ENCODE assay signal across 29 cellular contexts in genomic region chr13:74045583-74045982, GRCh38.
"Had no signal": no experiment of that assay in that cellular context is flagged by ENCODE, and none has a peak within 500 bp of the region (broad histone marks: within the 10 kb centered on the region; RNA-seq: fewer than 3 reads in every experiment).

No MANE protein-coding gene starts in this region.

- H3K27ac Mint-ChIP-seq: natural killer cell treated with Interleukin-12 subunit alpha and Interleukin-12 subunit beta and Interleukin-15 and Interleukin-18, amount 100 ng/mL, for 72 hours; nephron progenitor cell; progenitor cell of endocrine pancreas; stimulated activated naive B cell treated with anti-CD40 and anti-IgM and Interleukin-4, amounts not matched to agents 10 μg/mL and 1 μg/mL and 100 μg/mL, for 72 hours; stimulated activated naive CD8-positive, alpha-beta T cell treated with anti-CD3 and anti-CD28 coated beads, Interleukin-15, Interleukin-2, amounts not matched to agents 100 ng/mL and 50 ng/mL, for 24 hours; type B pancreatic cell had no signal

- DNase-seq: naive B cell; naive thymus-derived CD8-positive, alpha-beta T cell; nephron progenitor cell; occipital lobe; ovary; posterior cingulate gyrus; psoas muscle; right lobe of liver; sigmoid colon; small intestine; stimulated activated CD4-positive, alpha-beta T cell treated with anti-CD3 and anti-CD28 coated beads, Interleukin-12 subunit alpha, Interleukin-12 subunit beta, amount 100 ng/mL, for 4 hours; stimulated activated CD4-positive, alpha-beta T cell treated with anti-CD3 and anti-CD28 coated beads, Interleukin-1b, Interleukin-23, amount 100 ng/mL, for 48 hours; stimulated activated CD4-positive, alpha-beta T cell treated with anti-CD3 and anti-CD28 coated beads, Interleukin-4, amount 100 ng/mL, for 1 hour; stimulated activated CD4-positive, alpha-beta T cell treated with anti-CD3 and anti-CD28 coated beads, Interleukin-4, amount 100 ng/mL, for 4 hours; stimulated activated CD8-positive, alpha-beta memory T cell treated with anti-CD3 and anti-CD28 coated beads, Interleukin-4, amount 100 ng/mL, for 48 hours; stimulated activated naive B cell treated with anti-CD40 and anti-IgM and Interleukin-4, amounts not matched to agents 10 μg/mL and 1 μg/mL and 100 μg/mL, for 72 hours; stimulated activated naive CD4-positive, alpha-beta T cell treated with Interleukin-2 at 50 U/mL for 16 hours; stomach; thyroid gland; upper lobe of right lung; uterus had no signal

- H3K27ac ChIP-seq: ovary, parathyroid adenoma, psoas muscle, right lobe of liver, sigmoid colon, stomach, thoracic aorta, thyroid gland, tibial nerve, upper lobe of right lung, uterus had no signal

- H3K9ac ChIP-seq: parathyroid adenoma had no signal

- H3K36me3 ChIP-seq: ovary, right lobe of liver, sigmoid colon, stomach, thoracic aorta, thyroid gland, tibial nerve, upper lobe of right lung, uterus had no signal

- ATAC-seq: naive thymus-derived CD8-positive, alpha-beta T cell; natural killer cell treated with Interleukin-12 subunit alpha and Interleukin-12 subunit beta and Interleukin-15 and Interleukin-18, amount 100 ng/mL, for 72 hours; stimulated activated naive B cell treated with anti-CD40 and anti-IgM and Interleukin-4, amounts not matched to agents 10 μg/mL and 1 μg/mL and 100 μg/mL, for 72 hours; upper lobe of right lung had no signal

- H2AFZ ChIP-seq: parathyroid adenoma had no signal

- H3K9me3 ChIP-seq: ovary, psoas muscle, right lobe of liver, sigmoid colon, stomach, thoracic aorta, thyroid gland, tibial nerve, upper lobe of right lung, uterus had no signal

- H3K9me3 Mint-ChIP-seq: natural killer cell treated with Interleukin-12 subunit alpha and Interleukin-12 subunit beta and Interleukin-15 and Interleukin-18, amount 100 ng/mL, for 72 hours; stimulated activated naive B cell treated with anti-CD40 and anti-IgM and Interleukin-4, amounts not matched to agents 10 μg/mL and 1 μg/mL and 100 μg/mL, for 72 hours; stimulated activated naive CD8-positive, alpha-beta T cell treated with anti-CD3 and anti-CD28 coated beads, Interleukin-15, Interleukin-2, amounts not matched to agents 100 ng/mL and 50 ng/mL, for 24 hours had no signal

- H3K27me3 ChIP-seq: ovary, right lobe of liver, sigmoid colon, stomach, thyroid gland, tibial nerve, upper lobe of right lung, uterus had no signal

- H3K4me3 Mint-ChIP-seq: naive B cell; natural killer cell treated with Interleukin-12 subunit alpha and Interleukin-12 subunit beta and Interleukin-15 and Interleukin-18, amount 100 ng/mL, for 72 hours; nephron progenitor cell; neural crest cell; stimulated activated naive B cell treated with anti-CD40 and anti-IgM and Interleukin-4, amounts not matched to agents 10 μg/mL and 1 μg/mL and 100 μg/mL, for 72 hours; stimulated activated naive CD8-positive, alpha-beta T cell treated with anti-CD3 and anti-CD28 coated beads, Interleukin-15, Interleukin-2, amounts not matched to agents 100 ng/mL and 50 ng/mL, for 24 hours; type B pancreatic cell had no signal

- H3K4me3 ChIP-seq: ovary, psoas muscle, right lobe of liver, sigmoid colon, stomach, thoracic aorta, thyroid gland, tibial nerve, upper lobe of right lung, uterus had no signal

- H3K79me2 ChIP-seq: parathyroid adenoma had no signal

- H3K27me3 Mint-ChIP-seq: naive B cell; naive thymus-derived CD8-positive, alpha-beta T cell; natural killer cell treated with Interleukin-12 subunit alpha and Interleukin-12 subunit beta and Interleukin-15 and Interleukin-18, amount 100 ng/mL, for 72 hours; progenitor cell of endocrine pancreas; stimulated activated naive B cell treated with anti-CD40 and anti-IgM and Interleukin-4, amounts not matched to agents 10 μg/mL and 1 μg/mL and 100 μg/mL, for 72 hours; stimulated activated naive CD8-positive, alpha-beta T cell treated with anti-CD3 and anti-CD28 coated beads, Interleukin-15, Interleukin-2, amounts not matched to agents 100 ng/mL and 50 ng/mL, for 24 hours; type B pancreatic cell had no signal

- H3K4me1 ChIP-seq: parathyroid adenoma, right lobe of liver, thyroid gland, upper lobe of right lung, uterus had no signal
